Comparison of ENCODE assay signal across 18 cellular contexts in genomic region chr12:71142046-71142445, GRCh38. TPM values are rescaled to one million over a fixed set of nuclear protein-coding genes. Genes with fewer than 3 reads are reported as not detected.
"Had no signal": no experiment of that assay in that cellular context is flagged by ENCODE, and none has a peak within 500 bp of the region (broad histone marks: within the 10 kb centered on the region; RNA-seq: fewer than 3 reads in every experiment).

No MANE protein-coding gene starts in this region.

- ATAC-seq: activated CD4-positive, alpha-beta T cell treated with anti-CD3 and anti-CD28 coated beads for 36 hours; activated CD8-positive, alpha-beta T cell treated with anti-CD3 and anti-CD28 coated beads for 36 hours; activated naive CD8-positive, alpha-beta T cell treated with anti-CD3 and anti-CD28 coated beads, Interleukin-2, amount 50 U/mL, for 24 hours; natural killer cell treated with Interleukin-12 subunit alpha and Interleukin-12 subunit beta and Interleukin-15 and Interleukin-18, amount 100 ng/mL, for 72 hours; T-cell had no signal

- H3K27ac ChIP-seq: cardiac muscle cell, sigmoid colon, vagina, VCaP had no signal

- H3K36me3 ChIP-seq: cardiac muscle cell, sigmoid colon, vagina had no signal

- H3K4me3 ChIP-seq: cardiac muscle cell, mucosa of descending colon, sigmoid colon, vagina had no signal

- H3K9me3 ChIP-seq: mucosa of descending colon, sigmoid colon, vagina had no signal

- H3K4me1 ChIP-seq: sigmoid colon, vagina had no signal

- H3K27me3 ChIP-seq: cardiac muscle cell, sigmoid colon, vagina had no signal

- DNase-seq: activated CD4-positive, alpha-beta T cell treated with anti-CD3 and anti-CD28 coated beads for 36 hours; activated CD8-positive, alpha-beta memory T cell treated with anti-CD3 and anti-CD28 coated beads, Interleukin-2, amount 50 U/mL, for 4 hours; activated CD8-positive, alpha-beta T cell treated with anti-CD3 and anti-CD28 coated beads for 36 hours; activated naive CD4-positive, alpha-beta T cell; activated naive CD8-positive, alpha-beta T cell treated with anti-CD3 and anti-CD28 coated beads, Interleukin-2, amount 50 U/mL, for 24 hours; mucosa of descending colon; occipital lobe; sigmoid colon; stimulated activated CD4-positive, alpha-beta T cell treated with anti-CD3 and anti-CD28 coated beads, Interleukin-12 subunit alpha, Interleukin-12 subunit beta, amount 100 ng/mL, for 4 hours; stimulated activated CD4-positive, alpha-beta T cell treated with anti-CD3 and anti-CD28 coated beads, Interleukin-2, amount 100 ng/mL, for 48 hours; stimulated activated naive CD4-positive, alpha-beta T cell treated with Interleukin-2 at 50 U/mL for 16 hours; T-cell; T1000 had no signal

RNA-seq across cellular contexts. Expression of gene TSPAN8, which starts 15.8 kb away (rescaled TPM):
- total RNA-seq: activated CD4-positive, alpha-beta T cell treated with anti-CD3 and anti-CD28 coated beads for 36 hours; activated CD8-positive, alpha-beta T cell treated with anti-CD3 and anti-CD28 coated beads for 36 hours; cardiac muscle cell; natural killer cell treated with Interleukin-12 subunit alpha and Interleukin-12 subunit beta and Interleukin-15 and Interleukin-18, amount 100 ng/mL, for 72 hours; occipital lobe had no signal
- polyA plus RNA-seq: fibroblast of lung had no signal
